ENCODE assay signal across 6 cellular contexts in genomic region chr16:2205967-2206313, GRCh38.
DNase-seq lines count a peak whose midpoint lies in the region; ATAC-seq and TF ChIP-seq lines count a peak whose summit lies in the region.

No MANE protein-coding gene starts in this region.

- TF ChIP-seq CTCF in GM06990 (IDR thresholded peaks at IDR 0.05; ENCODE audit: insufficient read depth, low read length, poor library complexity, severe bottlenecking): no peak

- H3K9me3 ChIP-seq in endocrine pancreas (ENCODE audit: control insufficient read depth, low read length): no peaks in the 10 kb centered on the region

- DNase-seq in GM06990 (ENCODE audit: extremely low read depth, insufficient read length) (no peak), skeletal muscle cell (ENCODE audit: low read depth) (no peak), RPMI8226 (no peak), HK-2 (ENCODE audit: unreplicated experiment) (no peak)

- peak; percentile 8 for ATAC-seq in HG03432 (IDR thresholded peaks at IDR 0.05; ENCODE audit: unreplicated experiment)

- peak overlapping the region; percentile 19 for H3K9ac ChIP-seq in endocrine pancreas (ENCODE audit: control insufficient read depth, insufficient read depth, low read length)

- H3K36me3 ChIP-seq in GM06990 (ENCODE audit: control insufficient read depth, insufficient read depth, low read length) (peaks cover 16% of the 10 kb centered on the region), endocrine pancreas (ENCODE audit: control insufficient read depth, insufficient read depth, low read length) (no peaks in the 10 kb centered on the region)

- H3K4me3 ChIP-seq in GM06990 (replicated peaks; ENCODE audit: low read depth, low read length) (peak overlapping the region; percentile 88), endocrine pancreas (ENCODE audit: control insufficient read depth, insufficient read depth, low read length) (no peak overlapping the region), skeletal muscle cell (ENCODE audit: low read depth, low read length) (peak overlapping the region; percentile 70)

- H3K4me1 ChIP-seq in endocrine pancreas (ENCODE audit: control insufficient read depth, insufficient read depth, low read length): no peaks in the 10 kb centered on the region

- no peaks in the 10 kb centered on the region for H3K27me3 ChIP-seq in GM06990 (replicated peaks; ENCODE audit: control insufficient read depth, insufficient read depth, low read length)
- H3K27me3 ChIP-seq in endocrine pancreas (ENCODE audit: control insufficient read depth, insufficient read depth, low read length): no peaks in the 10 kb centered on the region
